In genomic region chr15:70526974-70527325, GRCh38 we compare ENCODE assay signal across 12 cellular contexts.
A peak's percentile ranks its signal among the peaks of the same experiment; 100 is the strongest.
DNase-seq lines count a peak whose midpoint lies in the region; ATAC-seq, FAIRE-seq and TF ChIP-seq lines count a peak whose summit lies in the region.
"Had no signal": no experiment of that assay in that cellular context is flagged by ENCODE, and none has a peak within 500 bp of the region (broad histone marks: within the 10 kb centered on the region; RNA-seq: fewer than 3 reads in every experiment).

No MANE protein-coding gene starts in this region.

- TF ChIP-seq POLR2A in NB4 (IDR thresholded peaks at IDR 0.05; ENCODE audit: extremely low read depth, insufficient read length) (no peak), breast epithelium (IDR thresholded peaks at IDR 0.05) (no peak)

- H3K27ac ChIP-seq in CD8-positive, alpha-beta memory T cell (ENCODE audit: low read depth, low read length), result no peak overlapping the region
- H3K27ac ChIP-seq in breast epithelium, result no peak overlapping the region
- H3K27ac ChIP-seq: gastrocnemius medialis, HL-60 had no signal

- H3K9me3 Mint-ChIP-seq in CD8-positive, alpha-beta memory T cell, result no peaks in the 10 kb centered on the region

- peaks cover 0 to 2% (median 0%) of the 10 kb centered on the region in 3 donors for H3K36me3 Mint-ChIP-seq in CD8-positive, alpha-beta memory T cell

- H3K36me3 ChIP-seq in CD8-positive, alpha-beta memory T cell (ENCODE audit: insufficient read depth, low read length), result no peaks in the 10 kb centered on the region
- H3K36me3 ChIP-seq in breast epithelium, result no peaks in the 10 kb centered on the region
- H3K36me3 ChIP-seq: gastrocnemius medialis had no signal

- no peak for FAIRE-seq in RCC 7860 (lab: Jason Lieb, UNC)
- FAIRE-seq: TTC549 had no signal

- peak; percentile 36 for ATAC-seq in sciatic nerve
- ATAC-seq in GM18519 (IDR thresholded peaks at IDR 0.05; ENCODE audit: low FRiP score, unreplicated experiment), result no peak
- ATAC-seq: gastrocnemius medialis had no signal

- H3K27ac Mint-ChIP-seq in CD8-positive, alpha-beta memory T cell, result peak overlapping the region in 6 of 8 donors; percentile 20 to 81 (median 54)

- peaks cover 55% of the 10 kb centered on the region for H3K4me1 ChIP-seq in CD8-positive, alpha-beta memory T cell (ENCODE audit: insufficient read depth, low read length)
- no peaks in the 10 kb centered on the region for H3K4me1 ChIP-seq in breast epithelium
- H3K4me1 ChIP-seq: gastrocnemius medialis had no signal

- peaks cover 0 to 3% of the 10 kb centered on the region in 2 donors for H3K27me3 Mint-ChIP-seq in CD8-positive, alpha-beta memory T cell

- peaks cover 49 to 66% (median 55%) of the 10 kb centered on the region in 3 donors for H3K4me1 Mint-ChIP-seq in CD8-positive, alpha-beta memory T cell

- intact Hi-C loops in breast epithelium (cut with DNase I; ENCODE audit: low total_unique reads), result no loop called here
- intact Hi-C loops in sciatic nerve (cut with DNase I), result no loop called here

- POLR2A ChIA-PET in CD8-positive, alpha-beta memory T cell (lab: Charles Lee), result interaction anchor here (1.0 to 1.6 kb wide), 2 partner anchors 9 to 34 kb away, joined by 3 to 6 read pairs; no protein-coding TSS in a partner anchor

- H3K4me3 ChIP-seq in CD8-positive, alpha-beta memory T cell (ENCODE audit: low read length), result no peak overlapping the region
- H3K4me3 ChIP-seq in NB4 (ENCODE audit: low read depth, low read length) (peak overlapping the region; percentile 50), breast epithelium (peak overlapping the region in 2 of 3 donors; percentile 36 to 58)

- H3K4me3 Mint-ChIP-seq in CD8-positive, alpha-beta memory T cell, result peak overlapping the region in 6 of 7 donors; percentile 16 to 76 (median 62)

- H3K9me3 ChIP-seq in CD8-positive, alpha-beta memory T cell (ENCODE audit: low read length), result no peaks in the 10 kb centered on the region
- H3K9me3 ChIP-seq in breast epithelium, result no peaks in the 10 kb centered on the region
- H3K9me3 ChIP-seq: gastrocnemius medialis had no signal

- in situ Hi-C loops in GM13977 (cut with MboI; ENCODE audit: low pct_unique_long_range_greater_than_20kb, low sequenced_read_pairs, unreplicated experiment), result no loop called here

- CTCF ChIA-PET in CD8-positive, alpha-beta memory T cell (lab: Charles Lee), result interaction anchor here (1.0 to 2.4 kb wide), 6 partner anchors 8 to 226 kb away, joined by 3 to 8 read pairs (median 4); no protein-coding TSS in a partner anchor

- H3K27me3 ChIP-seq in CD8-positive, alpha-beta memory T cell (ENCODE audit: insufficient read depth, low read length, poor library complexity, severe bottlenecking), result no peaks in the 10 kb centered on the region
- H3K27me3 ChIP-seq in breast epithelium, result no peaks in the 10 kb centered on the region
- H3K27me3 ChIP-seq: gastrocnemius medialis had no signal

- no peak for TF ChIP-seq CTCF in NB4 (IDR thresholded peaks at IDR 0.05; ENCODE audit: low read depth, low read length)
- no peak for TF ChIP-seq CTCF in breast epithelium (IDR thresholded peaks at IDR 0.05)
- no peak for TF ChIP-seq CTCF in GM13977 (IDR thresholded peaks at IDR 0.05; ENCODE audit: extremely low read depth, insufficient read depth, missing control alignments)

- DNase-seq in CD8-positive, alpha-beta memory T cell, result no peak
- DNase-seq in NB4 (ENCODE audit: low read depth), result no peak
- DNase-seq in breast epithelium (ENCODE audit: low spot score in 2 of 2), result no peak
- DNase-seq in sciatic nerve (ENCODE audit: low spot score), result no peak
- DNase-seq in CD1c-positive myeloid dendritic cell (ENCODE audit: extremely low spot score), result no peak
- no peak for DNase-seq in GM13977 (ENCODE audit: low spot score)
- DNase-seq in RCC 7860 (ENCODE audit: low spot score), result no peak
- DNase-seq: activated CD8-positive, alpha-beta memory T cell treated with anti-CD3 and anti-CD28 coated beads, Interleukin-2, amount 50 U/mL, for 4 hours; gastrocnemius medialis had no signal
